ENCODE assay signal across 1 cellular context in genomic region chr1:228860911-228861829, GRCh38.
TF ChIP-seq lines count a peak whose summit lies in the region.

No MANE protein-coding gene starts in this region.

TF ChIP-seq in HCT116, 20 proteins besides CTCF, POLR2A, EP300 and RAD21 (continued from another document):
- TF ChIP-seq REST (IDR thresholded peaks at IDR 0.05; ENCODE audit: low read depth) (no peak), CBX3 (IDR thresholded peaks at IDR 0.05; ENCODE audit: low read depth) (peak; percentile 86)
